7 cellular contexts compared by ENCODE assay signal in the genomic region with DNA sequence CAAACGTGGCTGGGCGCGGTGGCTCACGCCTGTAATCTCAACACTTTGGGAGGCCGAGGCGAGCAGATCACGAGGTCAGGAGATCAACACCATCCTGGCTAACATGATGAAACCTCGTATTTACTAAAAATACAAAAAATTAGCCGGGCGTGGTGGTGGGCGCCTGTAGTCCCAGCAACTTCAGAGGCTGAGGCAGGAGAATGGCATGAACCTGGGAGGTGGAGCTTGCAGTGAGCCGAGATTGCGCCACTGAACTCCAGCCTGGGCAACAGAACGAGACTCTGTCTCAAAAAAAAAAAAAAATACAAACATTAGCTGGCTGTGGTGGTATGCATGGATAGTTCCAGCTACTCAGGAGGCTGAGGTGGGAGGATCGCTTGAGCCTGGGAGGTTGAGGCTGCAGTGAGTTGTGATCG. TPM values are rescaled to one million over a fixed set of nuclear protein-coding genes. Genes with fewer than 3 reads are reported as not detected.
"Had no signal": no experiment of that assay in that cellular context is flagged by ENCODE, and none has a peak within 500 bp of the region (broad histone marks: within the 10 kb centered on the region; RNA-seq: fewer than 3 reads in every experiment).

No MANE protein-coding gene starts in this region.

RNA-seq across cellular contexts. Expression of gene C9orf152, which starts 11.9 kb away (rescaled TPM):
- total RNA-seq: GM23248, H4, H7, HFFc6, HT1080, IMR-90, K562 had no signal
- polyA plus RNA-seq: GM23248, IMR-90, K562 had no signal
